In genomic region chr18:63236417-63236816, GRCh38 we compare ENCODE assay signal across 1 cellular context.
TF ChIP-seq lines count a peak whose summit lies in the region.

No MANE protein-coding gene starts in this region.

TF ChIP-seq in HepG2, 621 proteins besides CTCF, POLR2A, EP300 and RAD21 (continued from another document):
- TF ChIP-seq ZNF292 (CRISPR knock-in tag; IDR thresholded peaks at IDR 0.05; ENCODE audit: borderline replicate concordance, low read depth) (no peak), E2F5 (CRISPR knock-in tag; conservative IDR thresholded peaks at IDR 0.05) (no peak), DRAP1 (CRISPR knock-in tag; IDR thresholded peaks at IDR 0.05) (no peak), ZNF441 (CRISPR knock-in tag; IDR thresholded peaks at IDR 0.05; ENCODE audit: borderline replicate concordance) (no peak), ETV5 (CRISPR knock-in tag; IDR thresholded peaks at IDR 0.05; ENCODE audit: borderline replicate concordance) (no peak), LBX2 (CRISPR knock-in tag; IDR thresholded peaks at IDR 0.05; ENCODE audit: borderline replicate concordance) (no peak), ZBTB3 (CRISPR knock-in tag; IDR thresholded peaks at IDR 0.05; ENCODE audit: borderline replicate concordance, low read depth) (no peak), ZNF224 (CRISPR knock-in tag; IDR thresholded peaks at IDR 0.05) (no peak)
